Comparison of ENCODE assay signal across 8 cellular contexts in the genomic region with DNA sequence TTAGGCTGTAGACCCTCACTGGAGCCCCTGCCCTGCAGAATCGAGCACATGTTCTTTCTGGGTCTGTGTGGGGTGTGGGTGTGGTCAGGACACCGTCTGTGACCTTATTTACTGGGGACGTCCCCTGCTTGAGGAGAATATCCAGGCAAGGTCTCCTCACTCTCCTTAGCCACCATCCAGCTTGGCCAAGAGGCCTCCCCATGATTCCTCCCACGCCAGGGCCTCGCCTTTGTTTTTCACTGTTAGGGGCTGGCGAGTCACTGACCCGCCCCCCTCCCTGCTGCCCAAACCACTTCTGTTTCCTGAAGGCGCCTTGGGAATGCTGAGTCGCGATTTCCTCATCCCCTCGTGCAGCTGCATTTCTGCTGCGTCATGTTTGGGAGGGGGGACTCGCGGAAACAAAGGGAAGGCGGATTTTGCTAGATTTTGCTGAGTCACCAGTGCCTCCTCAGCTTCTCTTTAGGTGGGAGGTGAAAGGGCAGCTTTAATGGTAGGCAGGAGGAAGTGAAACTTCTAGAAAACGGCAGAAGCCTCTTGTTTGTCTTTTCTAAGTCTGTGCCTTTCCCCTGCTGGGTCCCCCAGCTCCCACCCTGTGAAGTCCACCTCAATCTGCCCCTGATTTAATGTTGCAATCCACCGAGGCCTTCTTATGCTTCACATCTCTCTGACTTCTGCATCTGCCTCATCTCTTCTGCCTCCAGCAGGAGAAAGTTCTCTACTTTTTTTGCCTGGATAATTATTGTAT. TPM values are rescaled to one million over a fixed set of nuclear protein-coding genes. Genes with fewer than 3 reads are reported as not detected.
DNase-seq lines count a peak whose midpoint lies in the region; ATAC-seq and TF ChIP-seq lines count a peak whose summit lies in the region.

No MANE protein-coding gene starts in this region.

- no peak overlapping the region for H3K4me3 ChIP-seq in tibial artery

- peaks cover 31 to 57% (median 45%) of the 10 kb centered on the region in 3 donors for H3K4me1 Mint-ChIP-seq in naive B cell

- peaks cover 0 to 42% (median 28%) of the 10 kb centered on the region in 4 donors for H3K4me1 ChIP-seq in tibial artery

- no peaks in the 10 kb centered on the region for H3K36me3 Mint-ChIP-seq in naive B cell

- peak overlapping the region; percentile 71 to 79 for H3K27ac ChIP-seq in tibial artery

- intact Hi-C loops in tibial artery (cut with DNase I; ENCODE audit: low total_unique reads): no loop called here

- peaks cover 0 to 8% (median 0%) of the 10 kb centered on the region in 3 donors for H3K27me3 Mint-ChIP-seq in naive B cell

- ATAC-seq in GM18498 (IDR thresholded peaks at IDR 0.05; ENCODE audit: unreplicated experiment) (peak; percentile 58), HG03045 (IDR thresholded peaks at IDR 0.05; ENCODE audit: unreplicated experiment) (peak; percentile 45), naive B cell (ENCODE audit: low read depth in 2 of 2) (peak; percentile 84 to 85)

- H3K4me3 Mint-ChIP-seq in naive B cell: peak overlapping the region; percentile 5 to 85 (median 66)

- TF ChIP-seq CTCF in tibial artery (IDR thresholded peaks at IDR 0.05): no peak

- no peaks in the 10 kb centered on the region for H3K9me3 Mint-ChIP-seq in naive B cell

- no peaks in the 10 kb centered on the region for H3K27me3 ChIP-seq in tibial artery

- DNase-seq in AG08396 (ENCODE audit: low spot score) (peak; percentile 92), NCI-H510A (lab: John Stamatoyannopoulos, UW) (peak; percentile 79), fibroblast of the conjunctiva (ENCODE audit: low read depth) (peak; percentile 97), naive B cell (peak; percentile 73), tibial artery (peak; percentile 97 to 98)
- peak; percentile 49 to 52 for DNase-seq in activated T-cell treated with anti-CD3 and anti-CD28 coated beads, Interleukin-2, amount 50 U/mL, for 48 hours

- H3K36me3 ChIP-seq in tibial artery: no peaks in the 10 kb centered on the region

- H3K27ac Mint-ChIP-seq in naive B cell: peak overlapping the region; percentile 4 to 93 (median 82)

- H3K9me3 ChIP-seq in tibial artery: no peaks in the 10 kb centered on the region

RNA-seq across cellular contexts. Expression of a gene that starts 4.0 kb away (rescaled TPM):
- 1 to 10 TPM; 1.2 to 6.3 (median 2.1) TPM for polyA plus RNA-seq in naive B cell (ENCODE audit: low read depth in 6 of 6)

RNA-seq across cellular contexts. Expression of a gene that starts 23.0 kb away (rescaled TPM):
- 10 to 100 TPM; 56.1 to 76.6 (median 64.0) TPM for polyA plus RNA-seq in naive B cell (ENCODE audit: low read depth in 6 of 6)
